Comparison of ENCODE assay signal across 19 cellular contexts in the genomic region with DNA sequence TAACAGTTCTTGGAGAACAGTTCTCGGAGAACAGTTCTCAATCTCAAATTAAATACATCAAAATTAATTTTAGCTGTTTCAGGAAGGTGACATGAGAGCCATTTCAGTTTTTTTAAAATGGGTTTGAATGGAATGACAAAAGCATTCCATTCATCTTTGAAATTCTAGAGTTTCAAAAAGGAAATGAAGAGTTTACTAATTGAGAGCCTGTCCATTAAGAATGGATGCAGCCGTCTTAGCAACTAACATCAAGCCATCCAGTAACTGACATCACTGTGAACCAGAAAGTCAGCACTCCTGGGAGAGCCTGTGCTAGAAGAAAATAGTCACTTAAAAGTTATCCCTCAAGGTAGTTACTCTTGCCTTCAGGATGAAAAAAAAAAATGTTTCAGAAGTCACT. TPM values are rescaled to one million over a fixed set of nuclear protein-coding genes. Genes with fewer than 3 reads are reported as not detected.
DNase-seq lines count a peak whose midpoint lies in the region; ATAC-seq, FAIRE-seq and TF ChIP-seq lines count a peak whose summit lies in the region.
"Had no signal": no experiment of that assay in that cellular context is flagged by ENCODE, and none has a peak within 500 bp of the region (broad histone marks: within the 10 kb centered on the region; RNA-seq: fewer than 3 reads in every experiment).

No MANE protein-coding gene starts in this region.

- H3K9me3 Mint-ChIP-seq in neural progenitor cell = peaks cover 9% of the 10 kb centered on the region

- no peak overlapping the region for H2AK9ac ChIP-seq in IMR-90 (replicated peaks; ENCODE audit: low read depth, low read length, poor library complexity)

- H3K27me3 ChIP-seq in IMR-90 (ENCODE audit: control insufficient read depth, insufficient read depth, low read length) = no peaks in the 10 kb centered on the region
- no peaks in the 10 kb centered on the region for H3K27me3 ChIP-seq in ectodermal cell (ENCODE audit: control insufficient read depth, insufficient read depth, low read length, poor library complexity, severe bottlenecking)
- H3K27me3 ChIP-seq in neural progenitor cell = no peaks in the 10 kb centered on the region
- H3K27me3 ChIP-seq: left lung, Peyer's patch had no signal

- H4K8ac ChIP-seq in IMR-90 (ENCODE audit: low read depth in 2 of 2, low read length in 2 of 2) = peak overlapping the region in 1 of 2 experiments; percentile 10; a peak in 2 of 4 replicates

- TF ChIP-seq RAD21 in A549 (conservative IDR thresholded peaks at IDR 0.05 in 1 of 2, IDR thresholded peaks at IDR 0.05 in 1 of 2) (no peak), IMR-90 (IDR thresholded peaks at IDR 0.05; ENCODE audit: low read length) (no peak)

- H3K9ac ChIP-seq in IMR-90 (ENCODE audit: low read depth, low read length) (no peak overlapping the region; the same call in 1 of the 2 replicates), neural progenitor cell (no peak overlapping the region)

- H3K4me3 Mint-ChIP-seq in neural progenitor cell = no peak overlapping the region
- H3K4me3 Mint-ChIP-seq: natural killer cell; stimulated activated naive B cell treated with anti-CD40 and anti-IgM and Interleukin-4, amounts not matched to agents 10 μg/mL and 1 μg/mL and 100 μg/mL, for 72 hours had no signal

- no peak for FAIRE-seq in A549 (lab: Jason Lieb, UNC)

- H3K36me3 ChIP-seq in IMR-90 (ENCODE audit: control insufficient read depth, insufficient read depth, low read length) (no peaks in the 10 kb centered on the region), ectodermal cell (ENCODE audit: control insufficient read depth, insufficient read depth, low read length) (peaks cover 3% of the 10 kb centered on the region), neural progenitor cell (no peaks in the 10 kb centered on the region)
- H3K36me3 ChIP-seq: left lung, Peyer's patch had no signal

- dilution Hi-C loops in IMR-90 (cut with HindIII; ENCODE audit: low sequenced_read_pairs, unreplicated experiment) = no loop called here

- no peaks in the 10 kb centered on the region for H3K79me2 ChIP-seq in neural progenitor cell (ENCODE audit: low read depth)

- 55% methylated on average over 2 of the region's 2 CpGs for WGBS in A549 (ENCODE audit: missing lambda C conversion rate)
- WGBS in IMR-90 (ENCODE audit: extremely low coverage in 2 of 2, insufficient read length in 1 of 2), 2 experiments = no CpG with 5 or more reads among the region's 2 CpGs
- 60 to 85% methylated on average over 1 to 2 of the region's 2 CpGs for WGBS in ectodermal cell, 2 experiments

- H3K4me1 Mint-ChIP-seq in neural progenitor cell = peaks cover 25% of the 10 kb centered on the region
- H3K4me1 Mint-ChIP-seq: natural killer cell; stimulated activated naive B cell treated with anti-CD40 and anti-IgM and Interleukin-4, amounts not matched to agents 10 μg/mL and 1 μg/mL and 100 μg/mL, for 72 hours had no signal

- H3K14ac ChIP-seq in IMR-90 (replicated peaks; ENCODE audit: low read depth, low read length) = no peak overlapping the region

- no peaks in the 10 kb centered on the region for H3K36me3 Mint-ChIP-seq in neural progenitor cell
- H3K36me3 Mint-ChIP-seq: natural killer cell; stimulated activated naive B cell treated with anti-CD40 and anti-IgM and Interleukin-4, amounts not matched to agents 10 μg/mL and 1 μg/mL and 100 μg/mL, for 72 hours had no signal

- no peak for TF ChIP-seq CTCF in A549 (IDR thresholded peaks at IDR 0.05)
- no peak for TF ChIP-seq CTCF in IMR-90 (conservative IDR thresholded peaks at IDR 0.05; ENCODE audit: low read depth, low read length)
- TF ChIP-seq CTCF in neural progenitor cell (IDR thresholded peaks at IDR 0.05) = no peak

- CTCF ChIA-PET in A549 (lab: Yijun Ruan, JAX) = no interaction called here
- CTCF ChIA-PET in IMR-90 (lab: Yijun Ruan, JAX) = interaction anchor here (0.7 to 1.0 kb wide), 4 partner anchors 21 to 359 kb away, joined by 3 read pairs; no protein-coding TSS in a partner anchor

- peak overlapping the region; percentile 40; the same call in 1 of the 2 replicates for H3K56ac ChIP-seq in IMR-90 (ENCODE audit: extremely low read depth, insufficient read depth, low read length)

- ATAC-seq in A549 = no peak
- no peak for ATAC-seq in IMR-90 (ENCODE audit: low read depth)
- ATAC-seq in HG03095 (IDR thresholded peaks at IDR 0.05; ENCODE audit: unreplicated experiment) = no peak
- ATAC-seq in GM21528 (IDR thresholded peaks at IDR 0.05; ENCODE audit: low FRiP score, unreplicated experiment) = no peak
- ATAC-seq: activated naive CD4-positive, alpha-beta T cell treated with anti-CD3 and anti-CD28 coated beads, Interleukin-2, amount 50 U/mL, for 72 hours; natural killer cell; stimulated activated naive B cell treated with anti-CD40 and anti-IgM and Interleukin-4, amounts not matched to agents 10 μg/mL and 1 μg/mL and 100 μg/mL, for 72 hours had no signal

- POLR2A ChIA-PET in A549 (lab: Yijun Ruan, JAX) = no interaction called here
- POLR2A ChIA-PET in IMR-90 (lab: Charles Lee; ENCODE audit: unreplicated experiment) = no interaction called here

- H3K27me3 Mint-ChIP-seq in neural progenitor cell (ENCODE audit: insufficient read depth, low read depth) = peaks cover 4% of the 10 kb centered on the region

- TF ChIP-seq POLR2A in A549 (IDR thresholded peaks at IDR 0.05; ENCODE audit: low read length) (no peak), IMR-90 (IDR thresholded peaks at IDR 0.05; ENCODE audit: low read depth, low read length) (no peak)

- H2BK5ac ChIP-seq in IMR-90 (ENCODE audit: low read depth, low read length, poor library complexity, severe bottlenecking) = peak overlapping the region; percentile 94

- H2BK15ac ChIP-seq in IMR-90 (ENCODE audit: low read depth, low read length) = no peak overlapping the region

- peak overlapping the region; percentile 76 for H2BK120ac ChIP-seq in IMR-90 (ENCODE audit: low read depth, low read length)

- in situ Hi-C loops in IMR-90 (cut with MboI; ENCODE audit: low sequenced_read_pairs) = no loop called here

- H4K5ac ChIP-seq in IMR-90 (ENCODE audit: low read depth, low read length) = peak overlapping the region; percentile 74; the same call in 1 of the 2 replicates

- BruUV-seq in IMR-90 (replicated peaks; lab: Mats Ljungman, UMichigan) = no TSS peak

- H4K20me1 ChIP-seq in IMR-90 (ENCODE audit: insufficient read depth, low read length) = no peaks in the 10 kb centered on the region
- no peaks in the 10 kb centered on the region for H4K20me1 ChIP-seq in neural progenitor cell (ENCODE audit: low read depth)

- H3K9me1 ChIP-seq in IMR-90 (ENCODE audit: insufficient read depth, low read length) = no peaks in the 10 kb centered on the region

- H3K4me1 ChIP-seq in A549 = peaks cover 31% of the 10 kb centered on the region
- H3K4me1 ChIP-seq in IMR-90 (ENCODE audit: control insufficient read depth, insufficient read depth, low read length) = peaks cover 3% of the 10 kb centered on the region
- H3K4me1 ChIP-seq in ectodermal cell (ENCODE audit: control insufficient read depth, insufficient read depth, low read length) = peaks cover 13% of the 10 kb centered on the region
- peaks cover 38% of the 10 kb centered on the region for H3K4me1 ChIP-seq in neural progenitor cell
- H3K4me1 ChIP-seq: Peyer's patch had no signal

- peak overlapping the region; percentile 26; the same call in 1 of the 2 replicates for H3K23ac ChIP-seq in IMR-90 (ENCODE audit: low read depth, low read length)

- no peak overlapping the region for H3K27ac Mint-ChIP-seq in neural progenitor cell
- H3K27ac Mint-ChIP-seq: activated naive CD4-positive, alpha-beta T cell treated with anti-CD3 and anti-CD28 coated beads, Interleukin-2, amount 50 U/mL, for 72 hours; natural killer cell; stimulated activated naive B cell treated with anti-CD40 and anti-IgM and Interleukin-4, amounts not matched to agents 10 μg/mL and 1 μg/mL and 100 μg/mL, for 72 hours had no signal

- H4K91ac ChIP-seq in IMR-90 (ENCODE audit: insufficient read depth, low read depth, low read length) = peak overlapping the region; percentile 34; the same call in 1 of the 2 replicates

- H3K4me2 ChIP-seq in A549 (peak overlapping the region; percentile 28), IMR-90 (ENCODE audit: low read depth, low read length) (peak overlapping the region; percentile 85; the same call in 1 of the 2 replicates), neural progenitor cell (peak overlapping the region; percentile 42)

- DNase-seq in A549 (ENCODE audit: low read depth in 1 of 2, low spot score in 1 of 2) = no peak
- DNase-seq in IMR-90 = peak; percentile 27
- no peak for DNase-seq in neural progenitor cell (ENCODE audit: low spot score)
- no peak for DNase-seq in HUDEP-2 (lab: John Stamatoyannopoulos, UW; ENCODE audit: unreplicated experiment in 76 of 76)
- no peak for DNase-seq in NCI-H1092 treated with DMSO at 0.1 percent for 48 hours (lab: John Stamatoyannopoulos, UW)
- DNase-seq: activated CD4-positive, CD25-positive, alpha-beta regulatory T cell treated with anti-CD3 and anti-CD28 coated beads, Interleukin-2, amount 50 U/mL, for 72 hours; cerebellar nuclear complex; H7; left lung; natural killer cell; NCI-H1694; NCI-H524 treated with DMSO at 0.1 percent for 48 hours; Peyer's patch; stimulated activated naive B cell treated with anti-CD40 and anti-IgM and Interleukin-4, amounts not matched to agents 10 μg/mL and 1 μg/mL and 100 μg/mL, for 72 hours; T-helper 1 cell had no signal

- H3K4ac ChIP-seq in IMR-90 (ENCODE audit: low read depth, low read length) = peak overlapping the region; percentile 49; the same call in 1 of the 2 replicates

- no peak overlapping the region for H2AK5ac ChIP-seq in IMR-90 (ENCODE audit: low read depth, low read length)

- H2AFZ ChIP-seq in IMR-90 (replicated peaks; ENCODE audit: low read length, poor library complexity) (no peak overlapping the region), neural progenitor cell (replicated peaks) (peak overlapping the region; percentile 36)

- H3K79me1 ChIP-seq in IMR-90 (ENCODE audit: low read depth in 1 of 2, low read length in 2 of 2) = peaks cover 0 to 3% of the 10 kb centered on the region in 2 experiments; a peak in 1 of 4 replicates

- H3F3A ChIP-seq in neural progenitor cell (ENCODE audit: low read depth) = peaks cover 7% of the 10 kb centered on the region

- peak overlapping the region; percentile 92; the same call in 1 of the 2 replicates for H3K18ac ChIP-seq in IMR-90 (ENCODE audit: low read depth, low read length)

- peaks cover 8% of the 10 kb centered on the region for H3K9me3 ChIP-seq in A549
- H3K9me3 ChIP-seq in IMR-90 (ENCODE audit: control insufficient read depth, insufficient read depth, low read length) = peaks cover 9% of the 10 kb centered on the region
- H3K9me3 ChIP-seq in ectodermal cell (ENCODE audit: control insufficient read depth, low read length) = no peaks in the 10 kb centered on the region
- no peaks in the 10 kb centered on the region for H3K9me3 ChIP-seq in neural progenitor cell (ENCODE audit: low read depth)

- peak overlapping the region in 1 of 2 experiments; percentile 9; a peak in 2 of 6 replicates for H3K27ac ChIP-seq in A549
- H3K27ac ChIP-seq in IMR-90 (ENCODE audit: insufficient read depth, low read length) = peak overlapping the region; percentile 15; the same call in 1 of the 2 replicates
- H3K27ac ChIP-seq in ectodermal cell (ENCODE audit: insufficient read depth, low read depth, low read length, poor library complexity, severe bottlenecking) = peak overlapping the region; percentile 9
- H3K27ac ChIP-seq in neural progenitor cell = no peak overlapping the region
- H3K27ac ChIP-seq: Peyer's patch had no signal

- intact Hi-C loops in IMR-90 (cut with micrococcal nuclease) = loop anchor here (1.0 kb wide), 1 partner anchor 48 kb away; the partner anchor contains the start of gene FSTL1

- H3K4me3 ChIP-seq in A549 = no peak overlapping the region
- no peak overlapping the region for H3K4me3 ChIP-seq in IMR-90 (ENCODE audit: insufficient read depth, low read depth, low read length)
- no peak overlapping the region for H3K4me3 ChIP-seq in ectodermal cell (ENCODE audit: insufficient read depth, low read depth, low read length)
- H3K4me3 ChIP-seq in neural progenitor cell = no peak overlapping the region
- H3K4me3 ChIP-seq: left lung, Peyer's patch had no signal

- peak overlapping the region; percentile 78; the same call in 1 of the 2 replicates for H2BK20ac ChIP-seq in IMR-90 (ENCODE audit: low read depth, low read length)

- TF ChIP-seq EP300 in A549 (IDR thresholded peaks at IDR 0.05) = no peak

RNA-seq across cellular contexts. Expression of gene FSTL1, which starts 47.0 kb away (rescaled TPM):
- polyA plus RNA-seq in A549 (2011; rRNA removed) (57.7 and 84.7 TPM in 2 replicates), A549 (2017; fragmentation: RNase III; extraction: RNeasy Plus Mini Kit Qiagen cat#74134 plus additional on column Dnase treatment) (115 to 119 TPM (median 118 TPM) in 3 replicates), IMR-90 (2012; rRNA removed) (864 and 916 TPM in 2 replicates)
- 33.0 and 40.2 TPM in 2 replicates for polyA plus RNA-seq in A549 (2012; cell fraction: cytosol; rRNA removed)
- polyA plus RNA-seq in A549 (2012; cell fraction: nucleus; rRNA removed) = 37.2 and 50.3 TPM in 2 replicates
- polyA minus RNA-seq in A549 (2011; rRNA and poly(A)+ RNA removed) = 63.4 and 78.2 TPM in 2 replicates
- total RNA-seq in IMR-90 (2012; rRNA removed) (1,097 and 1,642 TPM in 2 replicates), neural progenitor cell (ENCODE audit: low replicate concordance) (280 and 327 TPM in 2 replicates)
- 367 and 446 TPM in 2 replicates for polyA plus RNA-seq in IMR-90 (2012; cell fraction: cytosol; rRNA removed)
- polyA plus RNA-seq in IMR-90 (2012; cell fraction: nucleus; rRNA removed; ENCODE audit: low replicate concordance) = 302 and 555 TPM in 2 replicates
- polyA plus RNA-seq in ectodermal cell (2013, experiment 1 of 4) = 318 TPM
- polyA plus RNA-seq in ectodermal cell (2013, experiment 2 of 4) = 328 TPM
- polyA plus RNA-seq in ectodermal cell (2013, experiment 3 of 4) = 272 TPM
- 308 TPM for polyA plus RNA-seq in ectodermal cell (2013, experiment 4 of 4)

Comparison
In these comparisons a context has a peak if more than half of its experiments do, and no peak if none do; other contexts are left out.
1. H3K4me2 ChIP-seq: peak in every context shown above with its lines; median percentile 85 in IMR-90; 42 in neural progenitor cell; 28 in A549.